15 cellular contexts compared by ENCODE assay signal in the genomic region with DNA sequence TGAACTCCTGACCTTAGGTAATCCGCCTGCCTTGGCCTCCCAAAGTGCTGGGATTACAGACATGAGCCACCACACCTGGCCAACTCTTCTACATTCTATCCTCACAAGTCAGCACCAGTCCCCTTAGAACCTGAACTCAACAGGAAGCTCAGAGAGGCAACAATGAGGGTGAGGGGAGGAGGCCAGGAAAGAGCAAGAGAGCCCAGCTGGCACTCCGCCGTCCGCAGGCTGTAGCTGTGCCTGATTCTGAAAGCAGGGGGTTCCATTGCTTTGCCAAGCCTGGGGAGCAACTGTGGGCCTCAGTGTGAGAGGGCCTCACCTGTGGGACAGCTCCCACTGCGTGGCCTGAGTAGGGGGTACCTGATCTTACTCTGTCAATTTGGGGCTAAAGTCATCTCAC. TPM values are rescaled to one million over a fixed set of nuclear protein-coding genes. Genes with fewer than 3 reads are reported as not detected.
DNase-seq lines count a peak whose midpoint lies in the region; ATAC-seq and TF ChIP-seq lines count a peak whose summit lies in the region.
"Had no signal": no experiment of that assay in that cellular context is flagged by ENCODE, and none has a peak within 500 bp of the region (broad histone marks: within the 10 kb centered on the region; RNA-seq: fewer than 3 reads in every experiment).

No MANE protein-coding gene starts in this region.

- no peaks in the 10 kb centered on the region for H3K9me2 ChIP-seq in PC-3 (replicated peaks; ENCODE audit: low read length)

- H2AFZ ChIP-seq in PC-3 (ENCODE audit: low read length) = no peak overlapping the region
- H2AFZ ChIP-seq: GM23248 had no signal

- peaks cover 9 to 39% (median 38%) of the 10 kb centered on the region in 5 donors for H3K4me1 ChIP-seq in subcutaneous abdominal adipose tissue (ENCODE audit: control insufficient read depth in 5 of 5, insufficient read depth in 5 of 5, low read length in 5 of 5)
- peaks cover 27 to 46% of the 10 kb centered on the region in 2 donors for H3K4me1 ChIP-seq in gastrocnemius medialis
- peaks cover 16% of the 10 kb centered on the region; the same call in 1 of the 2 replicates for H3K4me1 ChIP-seq in PC-3 (ENCODE audit: insufficient read depth, low read length)
- H3K4me1 ChIP-seq: foreskin keratinocyte had no signal

- POLR2A ChIA-PET in activated CD4-positive, alpha-beta memory T cell treated with anti-CD3 and anti-CD28 coated beads, Interleukin-2, amount 10 ng/mL, durations not matched to agents 7 days and 5 days (lab: Charles Lee) = interaction anchor here (0.8 to 5.8 kb wide), 11 partner anchors 10 to 143 kb away, joined by 3 to 57 read pairs (median 5); a partner anchor contains a TSS
- POLR2A ChIA-PET in PC-3 (lab: Charles Lee; ENCODE audit: unreplicated experiment) = no interaction called here

- H3K27me3 Mint-ChIP-seq in activated CD8-positive, alpha-beta memory T cell treated with anti-CD3 and anti-CD28 coated beads, Interleukin-2, amount 10 ng/mL, durations not matched to agents 7 days and 5 days = no peaks in the 10 kb centered on the region
- H3K27me3 Mint-ChIP-seq in activated CD4-positive, alpha-beta memory T cell treated with anti-CD3 and anti-CD28 coated beads, Interleukin-2, amount 10 ng/mL, durations not matched to agents 7 days and 5 days = no peaks in the 10 kb centered on the region
- peaks cover 6% of the 10 kb centered on the region for H3K27me3 Mint-ChIP-seq in glutamatergic neuron (ENCODE audit: unreplicated experiment)

- H3K36me3 Mint-ChIP-seq in activated CD8-positive, alpha-beta memory T cell treated with anti-CD3 and anti-CD28 coated beads, Interleukin-2, amount 10 ng/mL, durations not matched to agents 7 days and 5 days = peaks cover 10% of the 10 kb centered on the region
- peaks cover 37% of the 10 kb centered on the region for H3K36me3 Mint-ChIP-seq in activated CD4-positive, alpha-beta memory T cell treated with anti-CD3 and anti-CD28 coated beads, Interleukin-2, amount 10 ng/mL, durations not matched to agents 7 days and 5 days (ENCODE audit: low read depth)
- no peaks in the 10 kb centered on the region for H3K36me3 Mint-ChIP-seq in glutamatergic neuron (ENCODE audit: unreplicated experiment)

- H3K4me2 ChIP-seq in PC-3 (ENCODE audit: low read length) = no peak overlapping the region
- H3K4me2 ChIP-seq: A549 had no signal

- peak overlapping the region; percentile 41 for H3K27ac ChIP-seq in subcutaneous abdominal adipose tissue (ENCODE audit: low read depth, low read length)
- peak overlapping the region in 1 of 4 donors; percentile 29 for H3K27ac ChIP-seq in gastrocnemius medialis
- H3K27ac ChIP-seq in PC-3 (ENCODE audit: low read length) = no peak overlapping the region
- H3K27ac ChIP-seq: A549, foreskin keratinocyte, thoracic aorta had no signal

- H3K9ac ChIP-seq in subcutaneous abdominal adipose tissue (ENCODE audit: low read length in 5 of 5) (peak overlapping the region in 1 of 5 donors; percentile 55), PC-3 (ENCODE audit: low read length) (no peak overlapping the region)

- no peaks in the 10 kb centered on the region for H3K9me3 Mint-ChIP-seq in activated CD8-positive, alpha-beta memory T cell treated with anti-CD3 and anti-CD28 coated beads, Interleukin-2, amount 10 ng/mL, durations not matched to agents 7 days and 5 days (ENCODE audit: low read depth)
- no peaks in the 10 kb centered on the region for H3K9me3 Mint-ChIP-seq in activated CD4-positive, alpha-beta memory T cell treated with anti-CD3 and anti-CD28 coated beads, Interleukin-2, amount 10 ng/mL, durations not matched to agents 7 days and 5 days
- H3K9me3 Mint-ChIP-seq in glutamatergic neuron (ENCODE audit: unreplicated experiment) = peaks cover 12% of the 10 kb centered on the region

- H3K36me3 ChIP-seq in subcutaneous abdominal adipose tissue (ENCODE audit: control insufficient read depth in 5 of 5, insufficient read depth in 5 of 5, low read length in 5 of 5) (peaks cover 2 to 26% (median 22%) of the 10 kb centered on the region in 5 donors), gastrocnemius medialis (peaks cover 0 to 11% of the 10 kb centered on the region in 2 donors), PC-3 (ENCODE audit: low read depth, low read length) (peaks cover 22% of the 10 kb centered on the region)

- H3K9me3 ChIP-seq in subcutaneous abdominal adipose tissue (ENCODE audit: control insufficient read depth in 5 of 5, low read length in 5 of 5) (no peaks in the 10 kb centered on the region), gastrocnemius medialis (no peaks in the 10 kb centered on the region), PC-3 (ENCODE audit: low read length) (no peaks in the 10 kb centered on the region)
- H3K9me3 ChIP-seq: A549, right lobe of liver, thoracic aorta had no signal

- H3K4me3 ChIP-seq in subcutaneous abdominal adipose tissue (ENCODE audit: low read depth in 1 of 5, low read length in 5 of 5) = no peak overlapping the region
- H3K4me3 ChIP-seq in gastrocnemius medialis = no peak overlapping the region
- H3K4me3 ChIP-seq in PC-3 (ENCODE audit: low read length) = no peak overlapping the region
- H3K4me3 ChIP-seq: A549, GM23248, right lobe of liver, thoracic aorta had no signal

- H3K27me3 ChIP-seq in subcutaneous abdominal adipose tissue (ENCODE audit: control insufficient read depth in 5 of 5, insufficient read depth in 4 of 5, low read length in 5 of 5) = no peaks in the 10 kb centered on the region
- H3K27me3 ChIP-seq in gastrocnemius medialis = no peaks in the 10 kb centered on the region
- H3K27me3 ChIP-seq in PC-3 (ENCODE audit: low read length) = no peaks in the 10 kb centered on the region
- H3K27me3 ChIP-seq: foreskin keratinocyte, right lobe of liver had no signal

- no peaks in the 10 kb centered on the region for H4K20me1 ChIP-seq in PC-3 (ENCODE audit: low read length)

- TF ChIP-seq CTCF in glutamatergic neuron (IDR thresholded peaks at IDR 0.05; ENCODE audit: partially characterized antibody, unreplicated experiment) (no peak), gastrocnemius medialis (IDR thresholded peaks at IDR 0.05 in 4 of 5, conservative IDR thresholded peaks at IDR 0.05 in 1 of 5) (no peak), PC-3 (conservative IDR thresholded peaks at IDR 0.05; ENCODE audit: low read depth, low read length) (no peak)

- no TSS peak for BruUV-seq in PC-3 (replicated peaks; lab: Mats Ljungman, UMichigan)

- peaks cover 61% of the 10 kb centered on the region for H3K79me2 ChIP-seq in PC-3 (ENCODE audit: low read length)

- TF ChIP-seq POLR2A in gastrocnemius medialis (IDR thresholded peaks at IDR 0.05) = no peak

- H3K27ac Mint-ChIP-seq in activated CD8-positive, alpha-beta memory T cell treated with anti-CD3 and anti-CD28 coated beads, Interleukin-2, amount 10 ng/mL, durations not matched to agents 7 days and 5 days = peak overlapping the region; percentile 65
- peak overlapping the region; percentile 83 for H3K27ac Mint-ChIP-seq in activated CD4-positive, alpha-beta memory T cell treated with anti-CD3 and anti-CD28 coated beads, Interleukin-2, amount 10 ng/mL, durations not matched to agents 7 days and 5 days
- peak overlapping the region; percentile 98 for H3K27ac Mint-ChIP-seq in glutamatergic neuron (ENCODE audit: unreplicated experiment)

- DNase-seq in activated CD8-positive, alpha-beta memory T cell treated with anti-CD3 and anti-CD28 coated beads, Interleukin-2, amount 10 ng/mL, durations not matched to agents 7 days and 5 days = no peak
- no peak for DNase-seq in activated CD8-positive, alpha-beta memory T cell treated with anti-CD3 and anti-CD28 coated beads, Interleukin-2, amount 50 U/mL, for 48 hours
- peak; percentile 42 for DNase-seq in activated CD4-positive, alpha-beta memory T cell treated with anti-CD3 and anti-CD28 coated beads, Interleukin-2, amount 10 ng/mL, durations not matched to agents 7 days and 5 days
- no peak for DNase-seq in glutamatergic neuron
- DNase-seq in EL = no peak
- no peak for DNase-seq in gastrocnemius medialis
- no peak for DNase-seq in PC-3
- DNase-seq: amniotic stem cell, cortex of kidney, foreskin keratinocyte, right lobe of liver had no signal

- in situ Hi-C loops in gastrocnemius medialis (cut with MboI; ENCODE audit: low sequenced_read_pairs in 4 of 4) = no loop called here

- intact Hi-C loops in gastrocnemius medialis (cut with DNase I; ENCODE audit: low total_unique reads) = no loop called here
- intact Hi-C loops in PC-3 (cut with micrococcal nuclease) = no loop called here

- no peak for ATAC-seq in activated CD8-positive, alpha-beta memory T cell treated with anti-CD3 and anti-CD28 coated beads, Interleukin-2, amount 10 ng/mL, durations not matched to agents 7 days and 5 days
- ATAC-seq in gastrocnemius medialis (no peak), PC-3 (no peak)
- ATAC-seq: A549, foreskin keratinocyte had no signal

- no peak overlapping the region for H3K4me3 Mint-ChIP-seq in activated CD8-positive, alpha-beta memory T cell treated with anti-CD3 and anti-CD28 coated beads, Interleukin-2, amount 10 ng/mL, durations not matched to agents 7 days and 5 days
- no peak overlapping the region for H3K4me3 Mint-ChIP-seq in activated CD4-positive, alpha-beta memory T cell treated with anti-CD3 and anti-CD28 coated beads, Interleukin-2, amount 10 ng/mL, durations not matched to agents 7 days and 5 days
- peak overlapping the region; percentile 78 for H3K4me3 Mint-ChIP-seq in glutamatergic neuron (ENCODE audit: unreplicated experiment)

- peaks cover 46% of the 10 kb centered on the region for H3K4me1 Mint-ChIP-seq in activated CD8-positive, alpha-beta memory T cell treated with anti-CD3 and anti-CD28 coated beads, Interleukin-2, amount 10 ng/mL, durations not matched to agents 7 days and 5 days
- peaks cover 51% of the 10 kb centered on the region for H3K4me1 Mint-ChIP-seq in activated CD4-positive, alpha-beta memory T cell treated with anti-CD3 and anti-CD28 coated beads, Interleukin-2, amount 10 ng/mL, durations not matched to agents 7 days and 5 days
- H3K4me1 Mint-ChIP-seq in glutamatergic neuron (ENCODE audit: low read depth, unreplicated experiment) = peaks cover 46% of the 10 kb centered on the region

- no peaks in the 10 kb centered on the region for H3F3A ChIP-seq in PC-3 (ENCODE audit: low read length, unreplicated experiment)

- CTCF ChIA-PET in activated CD8-positive, alpha-beta memory T cell treated with anti-CD3 and anti-CD28 coated beads, Interleukin-2, amount 10 ng/mL, durations not matched to agents 7 days and 5 days (lab: Charles Lee) = interaction anchor here (0.5 to 4.8 kb wide), 15 partner anchors 11 to 218 kb away, joined by 3 to 45 read pairs (median 4); a partner anchor contains a TSS
- CTCF ChIA-PET in activated CD4-positive, alpha-beta memory T cell treated with anti-CD3 and anti-CD28 coated beads, Interleukin-2, amount 10 ng/mL, durations not matched to agents 7 days and 5 days (lab: Charles Lee) = interaction anchor here (0.7 to 4.7 kb wide), 21 partner anchors 11 to 267 kb away, joined by 3 to 66 read pairs (median 6); a partner anchor contains a TSS
- CTCF ChIA-PET in PC-3 (lab: Charles Lee) = no interaction called here

RNA-seq across cellular contexts. Expression of a gene that starts 18.7 kb away (rescaled TPM):
- total RNA-seq in activated CD8-positive, alpha-beta memory T cell treated with anti-CD3 and anti-CD28 coated beads, Interleukin-2, amount 10 ng/mL, durations not matched to agents 7 days and 5 days = 10 to 100 TPM; 67.0 to 73.2 TPM
- 10 to 100 TPM; 75.2 to 76.8 TPM for total RNA-seq in activated CD4-positive, alpha-beta memory T cell treated with anti-CD3 and anti-CD28 coated beads, Interleukin-2, amount 10 ng/mL, durations not matched to agents 7 days and 5 days
- total RNA-seq in glutamatergic neuron (ENCODE audit: unreplicated experiment) (52.9 TPM), gastrocnemius medialis (100 to 1,000 TPM; 109 to 263 (median 211) TPM), PC-3 (2014; rRNA removed) (14.4 and 15.9 TPM in 2 replicates)

RNA-seq across cellular contexts. Expression of a gene that starts 30.6 kb away (rescaled TPM):
- total RNA-seq in activated CD8-positive, alpha-beta memory T cell treated with anti-CD3 and anti-CD28 coated beads, Interleukin-2, amount 10 ng/mL, durations not matched to agents 7 days and 5 days = 10 to 100 TPM; 48.9 to 63.8 TPM
- total RNA-seq in activated CD4-positive, alpha-beta memory T cell treated with anti-CD3 and anti-CD28 coated beads, Interleukin-2, amount 10 ng/mL, durations not matched to agents 7 days and 5 days = 10 to 100 TPM; 41.4 TPM
- total RNA-seq in glutamatergic neuron (ENCODE audit: unreplicated experiment) = 44.4 TPM
- 100 to 1,000 TPM in 2 of 4 donors, 10 to 100 TPM in 2; 56.9 to 129 (median 103) TPM for total RNA-seq in gastrocnemius medialis
- 19.2 and 35.2 TPM in 2 replicates for total RNA-seq in PC-3 (2014; rRNA removed)

RNA-seq across cellular contexts. Expression of a gene that starts 43.6 kb away (rescaled TPM):
- 10 to 100 TPM; 16.4 to 23.9 TPM for total RNA-seq in activated CD8-positive, alpha-beta memory T cell treated with anti-CD3 and anti-CD28 coated beads, Interleukin-2, amount 10 ng/mL, durations not matched to agents 7 days and 5 days
- 10 to 100 TPM; 25.5 to 28.7 TPM for total RNA-seq in activated CD4-positive, alpha-beta memory T cell treated with anti-CD3 and anti-CD28 coated beads, Interleukin-2, amount 10 ng/mL, durations not matched to agents 7 days and 5 days
- 1.5 TPM for total RNA-seq in glutamatergic neuron (ENCODE audit: unreplicated experiment)
- 10 to 100 TPM; 10.0 to 19.9 (median 14.8) TPM for total RNA-seq in gastrocnemius medialis
- total RNA-seq in PC-3 (2014; rRNA removed) = 89.1 and 104 TPM in 2 replicates
